1 cellular context compared by ENCODE assay signal in genomic region chr19:45396389-45397260, GRCh38.
TF ChIP-seq lines count a peak whose summit lies in the region.

No MANE protein-coding gene starts in this region.

TF ChIP-seq in endothelial cell of umbilical vein, 7 proteins besides CTCF, POLR2A, EP300 and RAD21:
- TF ChIP-seq GATA2 (IDR thresholded peaks at IDR 0.05; ENCODE audit: insufficient read depth, insufficient read length, low read depth, low read length) (no peak), POLR2AphosphoS5 (IDR thresholded peaks at IDR 0.05; ENCODE audit: insufficient read depth, low read depth, low read length) (no peak), JUN (IDR thresholded peaks at IDR 0.05; ENCODE audit: borderline replicate concordance, insufficient read depth, insufficient read length, low read depth) (no peak), FOS (IDR thresholded peaks at IDR 0.05; ENCODE audit: borderline replicate concordance, insufficient read depth, low read length) (no peak), MYC (IDR thresholded peaks at IDR 0.05; ENCODE audit: low read depth, low read length) (no peak), EZH2 (IDR thresholded peaks at IDR 0.05; ENCODE audit: borderline replicate concordance, low read depth, low read length, severe bottlenecking) (no peak)
- TF ChIP-seq, protein P1, sequence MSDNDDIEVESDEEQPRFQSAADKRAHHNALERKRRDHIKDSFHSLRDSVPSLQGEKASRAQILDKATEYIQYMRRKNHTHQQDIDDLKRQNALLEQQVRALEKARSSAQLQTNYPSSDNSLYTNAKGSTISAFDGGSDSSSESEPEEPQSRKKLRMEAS (IDR thresholded peaks at IDR 0.05; ENCODE audit: insufficient read depth, insufficient read length) = no peak
